In genomic region chr11:72584933-72585597, GRCh38 we compare ENCODE assay signal across 7 cellular contexts.
A peak's percentile ranks its signal among the peaks of the same experiment; 100 is the strongest.
DNase-seq lines count a peak whose midpoint lies in the region; ATAC-seq and TF ChIP-seq lines count a peak whose summit lies in the region.

No MANE protein-coding gene starts in this region.

- H3K27ac Mint-ChIP-seq in neural progenitor cell, result no peak overlapping the region

- H3K4me1 ChIP-seq in effector memory CD4-positive, alpha-beta T cell (ENCODE audit: control insufficient read depth, insufficient read depth, low read length, poor library complexity, severe bottlenecking), result peaks cover 26% of the 10 kb centered on the region
- peaks cover 6% of the 10 kb centered on the region for H3K4me1 ChIP-seq in neural progenitor cell

- no peak overlapping the region for H3K27ac ChIP-seq in effector memory CD4-positive, alpha-beta T cell (ENCODE audit: insufficient read depth, low read length, poor library complexity, severe bottlenecking)
- H3K27ac ChIP-seq in neural progenitor cell, result no peak overlapping the region

- H3K36me3 Mint-ChIP-seq in neural progenitor cell, result no peaks in the 10 kb centered on the region

- H4K20me1 ChIP-seq in neural progenitor cell (ENCODE audit: low read depth), result peaks cover 10% of the 10 kb centered on the region

- no peak for ATAC-seq in HG02571 (IDR thresholded peaks at IDR 0.05; ENCODE audit: unreplicated experiment)

- peak; percentile 3 for TF ChIP-seq CTCF in GM13977 (IDR thresholded peaks at IDR 0.05; ENCODE audit: extremely low read depth, insufficient read depth, missing control alignments)
- TF ChIP-seq CTCF in neural progenitor cell (IDR thresholded peaks at IDR 0.05), result no peak

- H3K36me3 ChIP-seq in effector memory CD4-positive, alpha-beta T cell (ENCODE audit: control insufficient read depth, insufficient read depth, low read length), result no peaks in the 10 kb centered on the region
- H3K36me3 ChIP-seq in neural progenitor cell, result no peaks in the 10 kb centered on the region

- H3K9ac ChIP-seq in neural progenitor cell, result no peak overlapping the region

- H3K9me3 Mint-ChIP-seq in neural progenitor cell, result no peaks in the 10 kb centered on the region

- peaks cover 36% of the 10 kb centered on the region for H3K27me3 Mint-ChIP-seq in neural progenitor cell (ENCODE audit: insufficient read depth, low read depth)

- H3K4me3 ChIP-seq in effector memory CD4-positive, alpha-beta T cell (ENCODE audit: insufficient read depth, low read depth, low read length, poor library complexity, severe bottlenecking), result peak overlapping the region; percentile 53
- peak overlapping the region; percentile 40 for H3K4me3 ChIP-seq in neural progenitor cell

- H3K9me3 ChIP-seq in effector memory CD4-positive, alpha-beta T cell (ENCODE audit: control insufficient read depth, low read length), result no peaks in the 10 kb centered on the region
- no peaks in the 10 kb centered on the region for H3K9me3 ChIP-seq in neural progenitor cell (ENCODE audit: low read depth)

- H3K4me2 ChIP-seq in neural progenitor cell, result peak overlapping the region; percentile 77

- peak overlapping the region; percentile 45 for H2AFZ ChIP-seq in neural progenitor cell (replicated peaks)

- H3F3A ChIP-seq in neural progenitor cell (ENCODE audit: low read depth), result no peaks in the 10 kb centered on the region

- no peak overlapping the region for H3K4me3 Mint-ChIP-seq in neural progenitor cell

- H3K79me2 ChIP-seq in neural progenitor cell (ENCODE audit: low read depth), result no peaks in the 10 kb centered on the region

- in situ Hi-C loops in GM13977 (cut with MboI; ENCODE audit: low pct_unique_long_range_greater_than_20kb, low sequenced_read_pairs, unreplicated experiment), result loop anchor here (10.0 kb wide), 1 partner anchor 60 kb away; no protein-coding TSS in a partner anchor

- DNase-seq in GM13977 (ENCODE audit: low spot score) (no peak), NOMO-1 treated with DMSO at 0.1 percent for 48 hours (lab: John Stamatoyannopoulos, UW; ENCODE audit: unreplicated experiment) (peak; percentile 23), neural progenitor cell (ENCODE audit: low spot score) (no peak), NCI-H82 treated with DMSO at 0.1 percent for 48 hours (lab: John Stamatoyannopoulos, UW; ENCODE audit: unreplicated experiment) (no peak)
- no peak for DNase-seq in effector memory CD4-positive, alpha-beta T cell
- no peak for DNase-seq in activated CD4-positive, alpha-beta T cell treated with anti-CD3 and anti-CD28 coated beads for 1 hour

- H3K4me1 Mint-ChIP-seq in neural progenitor cell, result peaks cover 5% of the 10 kb centered on the region

- peaks cover 6% of the 10 kb centered on the region for H3K27me3 ChIP-seq in effector memory CD4-positive, alpha-beta T cell (replicated peaks; ENCODE audit: control insufficient read depth, insufficient read depth, low read length, poor library complexity, severe bottlenecking)
- peaks cover 84% of the 10 kb centered on the region for H3K27me3 ChIP-seq in neural progenitor cell
